18 cellular contexts compared by ENCODE assay signal in the genomic region with DNA sequence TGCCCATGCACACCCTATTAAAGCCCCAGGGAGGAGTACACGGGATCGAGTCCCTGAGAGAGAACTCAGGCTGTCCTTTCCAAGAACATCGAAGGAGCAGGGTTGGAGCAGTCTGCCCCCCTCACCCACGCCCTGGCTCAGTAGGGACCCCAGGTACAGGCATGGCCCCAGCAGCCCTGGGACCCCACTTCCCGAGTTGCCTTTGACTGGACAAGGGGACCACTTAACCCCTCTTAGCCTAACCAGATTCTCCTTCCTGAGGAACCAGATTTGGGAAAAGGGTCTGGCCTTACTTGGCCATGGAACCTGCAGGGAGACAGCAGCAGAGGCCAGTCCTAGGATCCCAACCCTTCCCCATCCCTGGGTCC. TPM values are rescaled to one million over a fixed set of nuclear protein-coding genes. Genes with fewer than 3 reads are reported as not detected.
DNase-seq lines count a peak whose midpoint lies in the region; TF ChIP-seq lines count a peak whose summit lies in the region.
"Had no signal": no experiment of that assay in that cellular context is flagged by ENCODE, and none has a peak within 500 bp of the region (broad histone marks: within the 10 kb centered on the region; RNA-seq: fewer than 3 reads in every experiment).

No MANE protein-coding gene starts in this region.

- no peak overlapping the region for H3K18ac ChIP-seq in neuronal stem cell (ENCODE audit: low read length)

- peaks cover 21% of the 10 kb centered on the region for H3K4me1 Mint-ChIP-seq in activated CD4-positive, alpha-beta memory T cell treated with anti-CD3 and anti-CD28 coated beads for 36 hours (ENCODE audit: low read depth)
- peaks cover 21% of the 10 kb centered on the region for H3K4me1 Mint-ChIP-seq in activated CD4-positive, alpha-beta memory T cell treated with anti-CD3 and anti-CD28 coated beads, Interleukin-2, amount 10 ng/mL, durations not matched to agents 7 days and 5 days

- H3K4me3 ChIP-seq in neuronal stem cell (ENCODE audit: low read length in 2 of 2) (no peak overlapping the region), WERI-Rb-1 (ENCODE audit: low read depth, low read length) (no peak overlapping the region)
- H3K4me3 ChIP-seq: A549 had no signal

- H2BK15ac ChIP-seq in neuronal stem cell (ENCODE audit: low read length): no peak overlapping the region

- POLR2A ChIA-PET in activated CD4-positive, alpha-beta memory T cell treated with anti-CD3 and anti-CD28 coated beads for 36 hours (lab: Charles Lee): no interaction called here
- POLR2A ChIA-PET in activated CD4-positive, alpha-beta memory T cell treated with anti-CD3 and anti-CD28 coated beads, Interleukin-2, amount 10 ng/mL, durations not matched to agents 7 days and 5 days (lab: Charles Lee): interaction anchor here (6.3 kb wide), 1 partner anchor 90 kb away, joined by 62 read pairs; a partner anchor contains a TSS

- no peaks in the 10 kb centered on the region for H3K27me3 Mint-ChIP-seq in activated CD4-positive, alpha-beta memory T cell treated with anti-CD3 and anti-CD28 coated beads for 36 hours
- H3K27me3 Mint-ChIP-seq in activated CD4-positive, alpha-beta memory T cell treated with anti-CD3 and anti-CD28 coated beads, Interleukin-2, amount 10 ng/mL, durations not matched to agents 7 days and 5 days: peaks cover 12% of the 10 kb centered on the region

- H3K14ac ChIP-seq in neuronal stem cell (ENCODE audit: low read length): no peak overlapping the region

- H3K36me3 Mint-ChIP-seq in activated CD4-positive, alpha-beta memory T cell treated with anti-CD3 and anti-CD28 coated beads for 36 hours: no peaks in the 10 kb centered on the region
- no peaks in the 10 kb centered on the region for H3K36me3 Mint-ChIP-seq in activated CD4-positive, alpha-beta memory T cell treated with anti-CD3 and anti-CD28 coated beads, Interleukin-2, amount 10 ng/mL, durations not matched to agents 7 days and 5 days (ENCODE audit: low read depth)
- H3K36me3 Mint-ChIP-seq: CD14-positive monocyte; CD4-positive, alpha-beta memory T cell had no signal

- H3K9ac ChIP-seq in neuronal stem cell (ENCODE audit: low read depth, low read length, poor library complexity): no peak overlapping the region

- no peak overlapping the region for H3K23ac ChIP-seq in neuronal stem cell (ENCODE audit: low read depth, low read length, poor library complexity)

- TF ChIP-seq CTCF in WERI-Rb-1 (IDR thresholded peaks at IDR 0.05; ENCODE audit: low read depth, low read length): no peak

- CTCF ChIA-PET in activated CD4-positive, alpha-beta memory T cell treated with anti-CD3 and anti-CD28 coated beads for 36 hours (lab: Charles Lee): interaction anchor here (0.9 to 9.7 kb wide), 2 partner anchors 58 to 88 kb away, joined by 3 to 192 read pairs; a partner anchor contains a TSS
- CTCF ChIA-PET in activated CD4-positive, alpha-beta memory T cell treated with anti-CD3 and anti-CD28 coated beads, Interleukin-2, amount 10 ng/mL, durations not matched to agents 7 days and 5 days (lab: Charles Lee): interaction anchor here (2.7 to 9.4 kb wide), 2 partner anchors 80 to 91 kb away, joined by 11 to 176 read pairs; a partner anchor contains a TSS

- H3K79me1 ChIP-seq in neuronal stem cell (ENCODE audit: low read depth, low read length): no peaks in the 10 kb centered on the region

- H3K4me3 Mint-ChIP-seq in activated CD4-positive, alpha-beta memory T cell treated with anti-CD3 and anti-CD28 coated beads for 36 hours: no peak overlapping the region
- no peak overlapping the region for H3K4me3 Mint-ChIP-seq in activated CD4-positive, alpha-beta memory T cell treated with anti-CD3 and anti-CD28 coated beads, Interleukin-2, amount 10 ng/mL, durations not matched to agents 7 days and 5 days
- H3K4me3 Mint-ChIP-seq: CD14-positive monocyte; CD4-positive, alpha-beta memory T cell had no signal

- H3K36me3 ChIP-seq in neuronal stem cell (replicated peaks in 1 of 2; ENCODE audit: control insufficient read depth in 2 of 2, insufficient read depth in 2 of 2, low read length in 2 of 2) (no peaks in the 10 kb centered on the region), WERI-Rb-1 (no peaks in the 10 kb centered on the region)

- no peak overlapping the region for H2BK120ac ChIP-seq in neuronal stem cell (ENCODE audit: low read depth, low read length)

- no peaks in the 10 kb centered on the region for H3K9me3 Mint-ChIP-seq in activated CD4-positive, alpha-beta memory T cell treated with anti-CD3 and anti-CD28 coated beads for 36 hours
- no peaks in the 10 kb centered on the region for H3K9me3 Mint-ChIP-seq in activated CD4-positive, alpha-beta memory T cell treated with anti-CD3 and anti-CD28 coated beads, Interleukin-2, amount 10 ng/mL, durations not matched to agents 7 days and 5 days
- H3K9me3 Mint-ChIP-seq: CD4-positive, alpha-beta memory T cell had no signal

- H3K4me2 ChIP-seq in neuronal stem cell (ENCODE audit: insufficient read depth, low read length, poor library complexity, severe bottlenecking): no peak overlapping the region
- H3K4me2 ChIP-seq: A549 had no signal

- H2AFZ ChIP-seq in neuronal stem cell (ENCODE audit: low read length): no peak overlapping the region

- no CpG with 5 or more reads among the region's 5 CpGs for WGBS in neuronal stem cell (ENCODE audit: extremely low coverage in 2 of 2, insufficient read length in 2 of 2, insufficient replicate concordance in 1 of 2), 2 donors

- no peak overlapping the region for H4K8ac ChIP-seq in neuronal stem cell (ENCODE audit: low read depth, low read length)

- no peak overlapping the region for H2BK12ac ChIP-seq in neuronal stem cell (ENCODE audit: low read length)

- H3K4me1 ChIP-seq in neuronal stem cell (ENCODE audit: control insufficient read depth in 2 of 2, insufficient read depth in 1 of 2, low read depth in 1 of 2, low read length in 2 of 2): peaks cover 4 to 7% of the 10 kb centered on the region in 2 donors
- H3K4me1 ChIP-seq: A549 had no signal

- intact Hi-C loops in activated CD4-positive, alpha-beta memory T cell treated with anti-CD3 and anti-CD28 coated beads for 36 hours (cut with micrococcal nuclease): no loop called here

- no peak overlapping the region for H3K4ac ChIP-seq in neuronal stem cell (ENCODE audit: low read length)

- no peak overlapping the region for H2BK5ac ChIP-seq in neuronal stem cell (ENCODE audit: low read length)

- no peak overlapping the region for H4K91ac ChIP-seq in neuronal stem cell (ENCODE audit: low read depth, low read length, poor library complexity)

- H3K9me3 ChIP-seq in neuronal stem cell (replicated peaks in 1 of 2; ENCODE audit: control insufficient read depth in 2 of 2, insufficient read depth in 1 of 2, low read depth in 1 of 2, low read length in 2 of 2) (no peaks in the 10 kb centered on the region), WERI-Rb-1 (ENCODE audit: severe bottlenecking) (no peaks in the 10 kb centered on the region)
- H3K9me3 ChIP-seq: A549 had no signal

- peak overlapping the region; percentile 18 for H3K27ac Mint-ChIP-seq in activated CD4-positive, alpha-beta memory T cell treated with anti-CD3 and anti-CD28 coated beads for 36 hours
- no peak overlapping the region for H3K27ac Mint-ChIP-seq in activated CD4-positive, alpha-beta memory T cell treated with anti-CD3 and anti-CD28 coated beads, Interleukin-2, amount 10 ng/mL, durations not matched to agents 7 days and 5 days
- H3K27ac Mint-ChIP-seq: CD14-positive monocyte had no signal

- peaks cover 0 to 54% (median 0%) of the 10 kb centered on the region in 3 experiments for H3K27me3 ChIP-seq in neuronal stem cell (ENCODE audit: control insufficient read depth in 3 of 3, insufficient read depth in 3 of 3, low read depth in 1 of 3, low read length in 3 of 3)
- H3K27me3 ChIP-seq in WERI-Rb-1 (ENCODE audit: insufficient read depth, low read depth, severe bottlenecking): no peaks in the 10 kb centered on the region

- peak overlapping the region; percentile 1 for H2AK5ac ChIP-seq in neuronal stem cell (ENCODE audit: low read depth, low read length)

- H3K27ac ChIP-seq in neuronal stem cell (replicated peaks; ENCODE audit: low read length) (no peak overlapping the region), substantia nigra (ENCODE audit: low read depth, low read length, poor library complexity, severe bottlenecking) (peak overlapping the region; percentile 100), WERI-Rb-1 (no peak overlapping the region)
- H3K27ac ChIP-seq: 22Rv1, A549 had no signal

- no peak for DNase-seq in activated CD4-positive, alpha-beta memory T cell treated with anti-CD3 and anti-CD28 coated beads for 36 hours
- DNase-seq in activated CD4-positive, alpha-beta memory T cell treated with anti-CD3 and anti-CD28 coated beads, Interleukin-2, amount 10 ng/mL, durations not matched to agents 7 days and 5 days: no peak
- no peak for DNase-seq in neuronal stem cell (ENCODE audit: low spot score)
- DNase-seq in substantia nigra (lab: John Stamatoyannopoulos, UW): no peak
- DNase-seq in iPS-NIHi7 (ENCODE audit: extremely low spot score): no peak
- DNase-seq in NCI-H82 treated with DMSO at 0.1 percent for 48 hours (lab: John Stamatoyannopoulos, UW; ENCODE audit: unreplicated experiment): no peak
- DNase-seq in WERI-Rb-1: no peak
- DNase-seq: AML-193; CD4-positive, alpha-beta memory T cell; DMS79 treated with DMSO at 0.1 percent for 48 hours; GF-D8; GOT3; H7 had no signal

RNA-seq across cellular contexts. Expression of a gene that starts 37.2 kb away (rescaled TPM):
- total RNA-seq in activated CD4-positive, alpha-beta memory T cell treated with anti-CD3 and anti-CD28 coated beads for 36 hours: under 1 TPM in 1 of 2 experiments, not detected in 1; 0.12 TPM
- total RNA-seq in activated CD4-positive, alpha-beta memory T cell treated with anti-CD3 and anti-CD28 coated beads, Interleukin-2, amount 10 ng/mL, durations not matched to agents 7 days and 5 days: under 1 TPM; 0.48 to 0.65 TPM
- 1.0 TPM for polyA plus RNA-seq in neuronal stem cell (2013, experiment 1 of 2)
- polyA plus RNA-seq in neuronal stem cell (2013, experiment 2 of 2): 1.0 TPM
- total RNA-seq: HepG2 had no signal
- polyA plus RNA-seq: BJ; CD14-positive monocyte; CD4-positive, alpha-beta memory T cell; HepG2 had no signal
